17 cellular contexts compared by ENCODE assay signal in genomic region chr2:117763806-117764205, GRCh38.
"Had no signal": no experiment of that assay in that cellular context is flagged by ENCODE, and none has a peak within 500 bp of the region (broad histone marks: within the 10 kb centered on the region; RNA-seq: fewer than 3 reads in every experiment).

No MANE protein-coding gene starts in this region.

- H3K27me3 ChIP-seq: gastrocnemius medialis, hepatocyte, upper lobe of right lung had no signal

- H3K4me3 ChIP-seq: coronary artery, gastrocnemius medialis, hepatocyte, upper lobe of right lung had no signal

- ATAC-seq: activated T-helper 17 cell treated with anti-CD3 and anti-CD28 coated beads, Interleukin-2, amount 50 U/mL, for 72 hours; gastrocnemius medialis; left colon; T-helper 17 cell; upper lobe of right lung had no signal

- DNase-seq: activated CD4-positive, alpha-beta T cell treated with anti-CD3 and anti-CD28 coated beads, Interleukin-2, amount 10 ng/mL, durations not matched to agents 7 days and 5 days; activated CD4-positive, CD25-positive, alpha-beta regulatory T cell; activated naive CD4-positive, alpha-beta T cell treated with anti-CD3 and anti-CD28 coated beads for 36 hours; activated T-cell treated with anti-CD3 and anti-CD28 coated beads for 4 hours; central memory CD4-positive, alpha-beta T cell; effector CD4-positive, alpha-beta T cell; gastrocnemius medialis; left colon; nephron progenitor cell; stimulated activated CD4-positive, alpha-beta T cell treated with anti-CD3 and anti-CD28 coated beads, Interleukin-4, amount 100 ng/mL, for 24 hours; T-helper 17 cell; upper lobe of right lung had no signal

- FAIRE-seq: endothelial cell of umbilical vein, TTC549 had no signal

- H3K36me3 ChIP-seq: gastrocnemius medialis, upper lobe of right lung had no signal
